In genomic region chr11:46364791-46365190, GRCh38 we compare ENCODE assay signal across 17 cellular contexts. TPM values are rescaled to one million over a fixed set of nuclear protein-coding genes. Genes with fewer than 3 reads are reported as not detected.
A peak's percentile ranks its signal among the peaks of the same experiment; 100 is the strongest.
DNase-seq lines count a peak whose midpoint lies in the region; ATAC-seq and TF ChIP-seq lines count a peak whose summit lies in the region.
"Had no signal": no experiment of that assay in that cellular context is flagged by ENCODE, and none has a peak within 500 bp of the region (broad histone marks: within the 10 kb centered on the region; RNA-seq: fewer than 3 reads in every experiment).

No MANE protein-coding gene starts in this region.

- intact Hi-C loops in Right ventricle myocardium inferior (cut with DNase I), result loop anchor here (5.0 kb wide), 1 partner anchor 127 kb away; no protein-coding TSS in a partner anchor
- intact Hi-C loops in cardiac septum (cut with DNase I), result no loop called here

- H3K27ac ChIP-seq in WERI-Rb-1, result peak overlapping the region; percentile 86; the same call in 1 of the 2 replicates
- H3K27ac ChIP-seq: ascending aorta had no signal

- H3K36me3 Mint-ChIP-seq in endothelial cell (ENCODE audit: low read depth, unreplicated experiment), result peaks cover 11% of the 10 kb centered on the region
- peaks cover 20% of the 10 kb centered on the region for H3K36me3 Mint-ChIP-seq in stimulated activated memory B cell treated with anti-CD40 and anti-IgM and Interleukin-4, amounts not matched to agents 10 μg/mL and 1 μg/mL and 100 μg/mL, for 72 hours

- H3K4me1 Mint-ChIP-seq in endothelial cell (ENCODE audit: unreplicated experiment), result peaks cover 19% of the 10 kb centered on the region
- H3K4me1 Mint-ChIP-seq in stimulated activated memory B cell treated with anti-CD40 and anti-IgM and Interleukin-4, amounts not matched to agents 10 μg/mL and 1 μg/mL and 100 μg/mL, for 72 hours, result peaks cover 33% of the 10 kb centered on the region

- peak overlapping the region; percentile 36 for H3K27ac Mint-ChIP-seq in endothelial cell (ENCODE audit: unreplicated experiment)
- peak overlapping the region; percentile 34 for H3K27ac Mint-ChIP-seq in stimulated activated memory B cell treated with anti-CD40 and anti-IgM and Interleukin-4, amounts not matched to agents 10 μg/mL and 1 μg/mL and 100 μg/mL, for 72 hours

- peak; percentile 30 for DNase-seq in Right ventricle myocardium inferior (ENCODE audit: missing footprints)
- DNase-seq in cardiac septum (ENCODE audit: low spot score), result no peak
- DNase-seq in WERI-Rb-1, result no peak
- DNase-seq in endothelial cell (ENCODE audit: low spot score), result no peak
- DNase-seq: dermis blood vessel endothelial cell; DMS53; midbrain; MV-4-11; NCI-H2171 treated with DMSO at 0.1 percent for 48 hours; NK-92 treated with Interleukin-12 subunit alpha and Interleukin-12 subunit beta, amount 100 ng/mL, for 24 hours; SK-N-SH had no signal

- peak overlapping the region; percentile 21 for H3K4me3 Mint-ChIP-seq in endothelial cell (ENCODE audit: unreplicated experiment)
- no peak overlapping the region for H3K4me3 Mint-ChIP-seq in stimulated activated memory B cell treated with anti-CD40 and anti-IgM and Interleukin-4, amounts not matched to agents 10 μg/mL and 1 μg/mL and 100 μg/mL, for 72 hours

- H3K27me3 ChIP-seq in WERI-Rb-1 (ENCODE audit: insufficient read depth, low read depth, severe bottlenecking), result no peaks in the 10 kb centered on the region
- H3K27me3 ChIP-seq: ascending aorta had no signal

- H3K9me3 ChIP-seq in WERI-Rb-1 (ENCODE audit: severe bottlenecking), result no peaks in the 10 kb centered on the region
- H3K9me3 ChIP-seq: ascending aorta, SK-N-SH had no signal

- no peaks in the 10 kb centered on the region for H3K9me3 Mint-ChIP-seq in endothelial cell (ENCODE audit: unreplicated experiment)
- H3K9me3 Mint-ChIP-seq in stimulated activated memory B cell treated with anti-CD40 and anti-IgM and Interleukin-4, amounts not matched to agents 10 μg/mL and 1 μg/mL and 100 μg/mL, for 72 hours, result no peaks in the 10 kb centered on the region

- TF ChIP-seq CTCF in WERI-Rb-1 (IDR thresholded peaks at IDR 0.05; ENCODE audit: low read depth, low read length) (no peak), endothelial cell (IDR thresholded peaks at IDR 0.05; ENCODE audit: unreplicated experiment) (no peak)

- peaks cover 21% of the 10 kb centered on the region for H3K36me3 ChIP-seq in WERI-Rb-1

- peaks cover 13% of the 10 kb centered on the region for H3K27me3 Mint-ChIP-seq in endothelial cell (ENCODE audit: unreplicated experiment)
- H3K27me3 Mint-ChIP-seq in stimulated activated memory B cell treated with anti-CD40 and anti-IgM and Interleukin-4, amounts not matched to agents 10 μg/mL and 1 μg/mL and 100 μg/mL, for 72 hours, result no peaks in the 10 kb centered on the region

- no peak overlapping the region for H3K4me3 ChIP-seq in WERI-Rb-1 (ENCODE audit: low read depth, low read length)
- H3K4me3 ChIP-seq: ascending aorta had no signal

- ATAC-seq in Right ventricle myocardium inferior (no peak), HG03045 (IDR thresholded peaks at IDR 0.05; ENCODE audit: unreplicated experiment) (no peak), GM18517 (IDR thresholded peaks at IDR 0.05; ENCODE audit: unreplicated experiment) (no peak), GM21723 (IDR thresholded peaks at IDR 0.05; ENCODE audit: unreplicated experiment) (no peak)
- ATAC-seq in stimulated activated memory B cell treated with anti-CD40 and anti-IgM and Interleukin-4, amounts not matched to agents 10 μg/mL and 1 μg/mL and 100 μg/mL, for 72 hours, result no peak

RNA-seq across cellular contexts. Expression of gene MDK, which starts 16.7 kb away (rescaled TPM):
- 3.2 TPM for total RNA-seq in Right ventricle myocardium inferior
- 6.2 TPM for total RNA-seq in cardiac septum
- 553 TPM for total RNA-seq in endothelial cell (ENCODE audit: unreplicated experiment)

RNA-seq across cellular contexts. Expression of gene DGKZ, which starts 17.5 kb away (rescaled TPM):
- total RNA-seq in Right ventricle myocardium inferior (67.5 TPM), cardiac septum (66.8 TPM), endothelial cell (ENCODE audit: unreplicated experiment) (127 TPM)

RNA-seq across cellular contexts. Expression of gene CHRM4, which starts 26.8 kb away (rescaled TPM):
- total RNA-seq in Right ventricle myocardium inferior, result not detected
- total RNA-seq in cardiac septum, result 0.27 TPM
- not detected for total RNA-seq in endothelial cell (ENCODE audit: unreplicated experiment)
- total RNA-seq: ascending aorta, posterior vena cava had no signal

Comparison
In these comparisons a context has a peak if more than half of its experiments do, and no peak if none do; other contexts are left out.
1. RNA of gene MDK, which starts 16.7 kb away (total RNA-seq): 553 TPM in endothelial cell (single experiment); 6.2 TPM in cardiac septum (single experiment) and 3.2 TPM in Right ventricle myocardium inferior (single experiment); every median in the first group is over 10 times any median in the second.